ENCODE assay signal across 1 cellular context in genomic region chr6:42661540-42662153, GRCh38.
TF ChIP-seq lines count a peak whose summit lies in the region.

No MANE protein-coding gene starts in this region.

TF ChIP-seq in K562, 482 proteins besides CTCF, POLR2A, EP300 and RAD21 (continued from another document and continues in another):
- TF ChIP-seq DEAF1 (CRISPR knock-in tag; IDR thresholded peaks at IDR 0.05) (peak; percentile 82), ILF3 (IDR thresholded peaks at IDR 0.05; ENCODE audit: borderline replicate concordance) (no peak), PKNOX1 (IDR thresholded peaks at IDR 0.05) (no peak), MTF1 (CRISPR knock-in tag; IDR thresholded peaks at IDR 0.05; ENCODE audit: borderline replicate concordance) (no peak), SMARCB1 (IDR thresholded peaks at IDR 0.05; ENCODE audit: insufficient read length, low read depth) (no peak), SMAD1 (IDR thresholded peaks at IDR 0.05; ENCODE audit: low read depth, low read length, partially characterized antibody) (no peak), CHD2 (IDR thresholded peaks at IDR 0.05; ENCODE audit: low read depth, low read length) (no peak), ZNF436 (CRISPR knock-in tag; IDR thresholded peaks at IDR 0.05) (no peak), ZNF224 (CRISPR knock-in tag; IDR thresholded peaks at IDR 0.05) (no peak), ZBTB12 (CRISPR knock-in tag; IDR thresholded peaks at IDR 0.05) (no peak), MAFG (tag; conservative IDR thresholded peaks at IDR 0.05) (no peak), CTCFL (IDR thresholded peaks at IDR 0.05; ENCODE audit: borderline replicate concordance, insufficient read depth, low read depth, low read length, poor library complexity, severe bottlenecking) (peak; percentile 69), ZFP30 (CRISPR knock-in tag; IDR thresholded peaks at IDR 0.05; ENCODE audit: borderline replicate concordance) (no peak), POLR2AphosphoS5 (IDR thresholded peaks at IDR 0.05; ENCODE audit: control insufficient read depth, insufficient read depth, low read depth, low read length) (no peak), TCF7L2 (IDR thresholded peaks at IDR 0.05; ENCODE audit: low read depth, low read length) (no peak), MITF (IDR thresholded peaks at IDR 0.05) (no peak), SMC3 (conservative IDR thresholded peaks at IDR 0.05; ENCODE audit: insufficient read depth, low read depth, low read length) (peak; percentile 93), SUPT5H (IDR thresholded peaks at IDR 0.05) (no peak), MEF2A (IDR thresholded peaks at IDR 0.05; ENCODE audit: control insufficient read depth, low read depth, low read length) (no peak), JUN (IDR thresholded peaks at IDR 0.05; ENCODE audit: borderline replicate concordance, low read depth, low read length) (0 out of 2 replicates have a peak, but pooled peaks have one; percentile 16), JUN (CRISPR knock-in tag; IDR thresholded peaks at IDR 0.05; ENCODE audit: borderline replicate concordance) (no peak), MTA1 (IDR thresholded peaks at IDR 0.05; ENCODE audit: borderline replicate concordance) (no peak), PCBP2 (IDR thresholded peaks at IDR 0.05; ENCODE audit: low read depth, low read length, poor library complexity, severe bottlenecking) (no peak), CREBBP (IDR thresholded peaks at IDR 0.05; ENCODE audit: low read depth, low read length) (no peak), ARID2 (IDR thresholded peaks at IDR 0.05) (no peak), E2F6 (IDR thresholded peaks at IDR 0.05; ENCODE audit: borderline replicate concordance in 1 of 2, extremely low read depth in 1 of 2, insufficient read depth in 1 of 2, insufficient read length in 1 of 2, low read depth in 1 of 2, low read length in 1 of 2, poor library complexity in 1 of 2, severe bottlenecking in 1 of 2) (no peak), MNT (conservative IDR thresholded peaks at IDR 0.05) (peak; percentile 28 to 38; a peak in 1 of 4 replicates), NKRF (IDR thresholded peaks at IDR 0.05; ENCODE audit: borderline replicate concordance) (peak; percentile 13; the same call in 1 of the 2 replicates), ZNF398 (CRISPR knock-in tag; IDR thresholded peaks at IDR 0.05) (no peak), U2AF2 (optimal IDR thresholded peaks at IDR 0.05; ENCODE audit: low read depth, low read length) (no peak), ZNF24 (IDR thresholded peaks at IDR 0.05) (no peak), BHLHE40 (IDR thresholded peaks at IDR 0.05; ENCODE audit: low read length) (0 out of 2 replicates have a peak, but pooled peaks have one; percentile 18), NCOA2 (IDR thresholded peaks at IDR 0.05; ENCODE audit: partially characterized antibody in 2 of 2) (no peak), RCOR1 (IDR thresholded peaks at IDR 0.05; ENCODE audit: borderline replicate concordance in 1 of 2, low read depth in 2 of 2, low read length in 2 of 2) (peak in 1 of 2 experiments; percentile 23; a peak in 1 of 4 replicates), ZNF431 (CRISPR knock-in tag; IDR thresholded peaks at IDR 0.05) (no peak), VEZF1 (CRISPR knock-in tag; IDR thresholded peaks at IDR 0.05) (no peak), MBD1 (CRISPR knock-in tag; IDR thresholded peaks at IDR 0.05) (no peak), BCL6 (CRISPR knock-in tag; IDR thresholded peaks at IDR 0.05) (no peak), FOXK2 (conservative IDR thresholded peaks at IDR 0.05 in 1 of 2, IDR thresholded peaks at IDR 0.05 in 1 of 2; ENCODE audit: low read depth in 2 of 2) (no peak), ZNF589 (CRISPR knock-in tag; IDR thresholded peaks at IDR 0.05; ENCODE audit: low read depth) (no peak), THRB (CRISPR knock-in tag; conservative IDR thresholded peaks at IDR 0.05) (no peak), TEAD2 (tag; IDR thresholded peaks at IDR 0.05) (no peak), U2AF1 (optimal IDR thresholded peaks at IDR 0.05; ENCODE audit: low read depth, low read length) (peak; percentile 17), TCF7 (IDR thresholded peaks at IDR 0.05; ENCODE audit: borderline replicate concordance) (no peak), RNF2 (IDR thresholded peaks at IDR 0.05) (no peak)
